In genomic region chr2:105042189-105042588, GRCh38 we compare ENCODE assay signal across 1 cellular context.
TF ChIP-seq lines count a peak whose summit lies in the region.

No MANE protein-coding gene starts in this region.

TF ChIP-seq in GM23338, 12 proteins besides CTCF, POLR2A, EP300 and RAD21:
- TF ChIP-seq ZNF462 (CRISPR knock-in tag; IDR thresholded peaks at IDR 0.05) (peak; percentile 66), CREB1 (CRISPR knock-in tag; IDR thresholded peaks at IDR 0.05; ENCODE audit: low read depth) (no peak)
